9 cellular contexts compared by ENCODE assay signal in genomic region chr3:157239082-157239704, GRCh38.
DNase-seq lines count a peak whose midpoint lies in the region; ATAC-seq, FAIRE-seq and TF ChIP-seq lines count a peak whose summit lies in the region.
"Had no signal": no experiment of that assay in that cellular context is flagged by ENCODE, and none has a peak within 500 bp of the region (broad histone marks: within the 10 kb centered on the region; RNA-seq: fewer than 3 reads in every experiment).

No MANE protein-coding gene starts in this region.

- no peaks in the 10 kb centered on the region for H3K27me3 Mint-ChIP-seq in CD4-positive, alpha-beta T cell
- H3K27me3 Mint-ChIP-seq in activated CD8-positive, alpha-beta memory T cell treated with anti-CD3 and anti-CD28 coated beads, Interleukin-2, amount 10 ng/mL, durations not matched to agents 7 days and 5 days: peaks cover 3% of the 10 kb centered on the region
- H3K27me3 Mint-ChIP-seq in natural killer cell treated with Interleukin-12 subunit alpha and Interleukin-12 subunit beta and Interleukin-15 and Interleukin-18, amount 100 ng/mL, for 72 hours: peaks cover 8 to 9% of the 10 kb centered on the region in 2 donors

- TF ChIP-seq CTCF in CD4-positive, alpha-beta T cell (IDR thresholded peaks at IDR 0.05): peak; percentile 85
- peak; percentile 99 for TF ChIP-seq CTCF in epithelial cell of proximal tubule (conservative IDR thresholded peaks at IDR 0.05; ENCODE audit: low read depth, low read length)

- H3K27me3 ChIP-seq in CD4-positive, alpha-beta T cell (ENCODE audit: control insufficient read depth, insufficient read depth, low read length): no peaks in the 10 kb centered on the region

- no peak overlapping the region for H3K4me3 ChIP-seq in epithelial cell of proximal tubule (ENCODE audit: low read depth, low read length)

- ATAC-seq in CD4-positive, alpha-beta T cell (ENCODE audit: poor library complexity): peak; percentile 99
- peak; percentile 98 for ATAC-seq in HG03196 (IDR thresholded peaks at IDR 0.05; ENCODE audit: unreplicated experiment)
- peak; percentile 100 for ATAC-seq in activated CD8-positive, alpha-beta memory T cell treated with anti-CD3 and anti-CD28 coated beads, Interleukin-2, amount 10 ng/mL, durations not matched to agents 7 days and 5 days
- ATAC-seq in natural killer cell treated with Interleukin-12 subunit alpha and Interleukin-12 subunit beta and Interleukin-15 and Interleukin-18, amount 100 ng/mL, for 72 hours: peak; percentile 95 to 98
- peak; percentile 100 for ATAC-seq in stimulated activated naive CD8-positive, alpha-beta T cell treated with anti-CD3 and anti-CD28 coated beads, Interleukin-15, Interleukin-2, amounts not matched to agents 100 U/mL and 50 U/mL, for 24 hours

- FAIRE-seq in GM19239 (lab: Jason Lieb, UNC): peak; percentile 88

- intact Hi-C loops in CD4-positive, alpha-beta T cell (cut with DNase I, micrococcal nuclease): loop anchor here (1.0 to 5.0 kb wide), 5 partner anchors 62 to 1088 kb away; partner anchors contain the start of gene CCNL1 (in 2 of the 2)

- H3K4me3 Mint-ChIP-seq in CD4-positive, alpha-beta T cell: no peak overlapping the region
- H3K4me3 Mint-ChIP-seq in activated CD8-positive, alpha-beta memory T cell treated with anti-CD3 and anti-CD28 coated beads, Interleukin-2, amount 10 ng/mL, durations not matched to agents 7 days and 5 days: no peak overlapping the region
- no peak overlapping the region for H3K4me3 Mint-ChIP-seq in natural killer cell treated with Interleukin-12 subunit alpha and Interleukin-12 subunit beta and Interleukin-15 and Interleukin-18, amount 100 ng/mL, for 72 hours
- H3K4me3 Mint-ChIP-seq: T-helper 1 cell treated with Interleukin-12 subunit alpha and Interleukin-12 subunit beta and Interleukin-4 antibody, amounts not matched to agents 30 μg/mL and 1 μg/mL, for 36 hours had no signal

- no peaks in the 10 kb centered on the region for H3K36me3 Mint-ChIP-seq in CD4-positive, alpha-beta T cell (ENCODE audit: low read depth)
- H3K36me3 Mint-ChIP-seq in activated CD8-positive, alpha-beta memory T cell treated with anti-CD3 and anti-CD28 coated beads, Interleukin-2, amount 10 ng/mL, durations not matched to agents 7 days and 5 days: no peaks in the 10 kb centered on the region
- H3K36me3 Mint-ChIP-seq in natural killer cell treated with Interleukin-12 subunit alpha and Interleukin-12 subunit beta and Interleukin-15 and Interleukin-18, amount 100 ng/mL, for 72 hours: no peaks in the 10 kb centered on the region

- CTCF ChIA-PET in CD4-positive, alpha-beta T cell (lab: Charles Lee): no interaction called here
- CTCF ChIA-PET in activated CD8-positive, alpha-beta memory T cell treated with anti-CD3 and anti-CD28 coated beads, Interleukin-2, amount 10 ng/mL, durations not matched to agents 7 days and 5 days (lab: Charles Lee): interaction anchor here (0.8 to 1.6 kb wide), 7 partner anchors 16 to 83 kb away, joined by 3 to 6 read pairs (median 4); partner anchors contain the start of gene CCNL1

- peak; percentile 54 to 76 (median 60) for DNase-seq in CD4-positive, alpha-beta T cell
- DNase-seq in GM19239 (ENCODE audit: insufficient read length, low spot score) (peak; percentile 54), NCI-H774 (lab: John Stamatoyannopoulos, UW) (peak; percentile 39), epithelial cell of proximal tubule (ENCODE audit: low read depth) (no peak)
- peak; percentile 87 for DNase-seq in activated CD8-positive, alpha-beta memory T cell treated with anti-CD3 and anti-CD28 coated beads, Interleukin-2, amount 10 ng/mL, durations not matched to agents 7 days and 5 days
- DNase-seq in natural killer cell treated with Interleukin-12 subunit alpha and Interleukin-12 subunit beta and Interleukin-15 and Interleukin-18, amount 100 ng/mL, for 72 hours (ENCODE audit: low spot score): peak; percentile 62
- DNase-seq in stimulated activated naive CD8-positive, alpha-beta T cell treated with anti-CD3 and anti-CD28 coated beads, Interleukin-15, Interleukin-2, amounts not matched to agents 100 U/mL and 50 U/mL, for 24 hours: peak; percentile 84

- no peak overlapping the region for H3K27ac ChIP-seq in CD4-positive, alpha-beta T cell (ENCODE audit: low read depth, low read length)

- no peaks in the 10 kb centered on the region for H3K4me1 Mint-ChIP-seq in CD4-positive, alpha-beta T cell (ENCODE audit: low read depth)
- peaks cover 4% of the 10 kb centered on the region for H3K4me1 Mint-ChIP-seq in activated CD8-positive, alpha-beta memory T cell treated with anti-CD3 and anti-CD28 coated beads, Interleukin-2, amount 10 ng/mL, durations not matched to agents 7 days and 5 days
- peaks cover 0 to 6% of the 10 kb centered on the region in 2 donors for H3K4me1 Mint-ChIP-seq in natural killer cell treated with Interleukin-12 subunit alpha and Interleukin-12 subunit beta and Interleukin-15 and Interleukin-18, amount 100 ng/mL, for 72 hours (ENCODE audit: low read depth in 2 of 2)

- POLR2A ChIA-PET in CD4-positive, alpha-beta T cell (lab: Charles Lee): no interaction called here

- H3K27ac Mint-ChIP-seq in CD4-positive, alpha-beta T cell: no peak overlapping the region
- H3K27ac Mint-ChIP-seq in activated CD8-positive, alpha-beta memory T cell treated with anti-CD3 and anti-CD28 coated beads, Interleukin-2, amount 10 ng/mL, durations not matched to agents 7 days and 5 days: no peak overlapping the region
- H3K27ac Mint-ChIP-seq in natural killer cell treated with Interleukin-12 subunit alpha and Interleukin-12 subunit beta and Interleukin-15 and Interleukin-18, amount 100 ng/mL, for 72 hours: no peak overlapping the region
- H3K27ac Mint-ChIP-seq: T-helper 1 cell treated with Interleukin-12 subunit alpha and Interleukin-12 subunit beta and Interleukin-4 antibody, amounts not matched to agents 30 μg/mL and 1 μg/mL, for 36 hours had no signal

- H3K9me3 Mint-ChIP-seq in CD4-positive, alpha-beta T cell: no peaks in the 10 kb centered on the region
- no peaks in the 10 kb centered on the region for H3K9me3 Mint-ChIP-seq in activated CD8-positive, alpha-beta memory T cell treated with anti-CD3 and anti-CD28 coated beads, Interleukin-2, amount 10 ng/mL, durations not matched to agents 7 days and 5 days (ENCODE audit: low read depth)
- H3K9me3 Mint-ChIP-seq in natural killer cell treated with Interleukin-12 subunit alpha and Interleukin-12 subunit beta and Interleukin-15 and Interleukin-18, amount 100 ng/mL, for 72 hours: no peaks in the 10 kb centered on the region
- H3K9me3 Mint-ChIP-seq: T-helper 1 cell treated with Interleukin-12 subunit alpha and Interleukin-12 subunit beta and Interleukin-4 antibody, amounts not matched to agents 30 μg/mL and 1 μg/mL, for 36 hours had no signal

- H3K9me3 ChIP-seq in CD4-positive, alpha-beta T cell (ENCODE audit: control insufficient read depth, low read length): no peaks in the 10 kb centered on the region
